Comparison of ENCODE assay signal across 1 cellular context in the genomic region with DNA sequence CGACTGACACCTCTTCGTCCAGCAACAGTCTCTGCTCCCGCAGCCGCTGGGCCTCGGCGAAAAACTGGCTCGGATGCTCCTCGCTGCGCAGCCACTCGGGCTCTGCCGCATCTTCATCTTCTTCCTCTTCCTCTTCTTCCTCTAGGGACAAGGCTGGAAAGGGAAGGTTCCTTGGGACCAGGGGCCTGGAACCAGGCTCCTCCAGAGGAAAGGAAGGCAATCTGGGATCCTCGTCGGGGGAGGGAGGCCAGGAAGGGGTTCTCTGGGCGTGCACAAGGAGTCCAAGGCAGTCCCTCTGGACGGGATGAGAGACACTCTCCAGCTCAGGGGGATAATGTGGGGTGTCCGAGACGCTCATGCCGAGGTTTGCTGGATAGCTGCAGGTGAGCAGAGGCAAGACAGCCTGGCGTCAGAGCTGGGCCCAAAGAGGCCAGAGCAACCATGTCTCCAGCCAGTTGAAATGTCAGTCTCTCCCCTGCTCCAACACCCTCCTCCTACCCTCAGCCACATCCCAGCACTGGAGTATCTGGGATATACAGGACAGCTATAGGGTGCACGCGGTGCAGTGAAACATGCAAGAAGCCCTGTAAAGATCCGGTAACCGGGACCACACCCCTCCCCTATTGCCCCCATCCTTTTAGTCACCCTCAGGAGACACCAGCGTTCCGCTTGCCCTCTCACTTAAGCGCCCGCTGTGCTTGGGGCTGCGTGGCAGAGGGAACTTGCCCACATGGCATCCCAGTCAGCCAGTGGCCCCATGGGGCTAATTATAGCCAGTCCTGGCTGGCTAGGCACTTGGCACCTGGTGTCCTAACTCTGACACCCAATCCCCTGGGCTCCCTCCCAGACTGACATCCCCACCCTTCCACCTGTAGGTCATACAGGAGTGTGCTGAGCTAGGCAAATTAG.
TF ChIP-seq lines count a peak whose summit lies in the region.

A gene with protein sequence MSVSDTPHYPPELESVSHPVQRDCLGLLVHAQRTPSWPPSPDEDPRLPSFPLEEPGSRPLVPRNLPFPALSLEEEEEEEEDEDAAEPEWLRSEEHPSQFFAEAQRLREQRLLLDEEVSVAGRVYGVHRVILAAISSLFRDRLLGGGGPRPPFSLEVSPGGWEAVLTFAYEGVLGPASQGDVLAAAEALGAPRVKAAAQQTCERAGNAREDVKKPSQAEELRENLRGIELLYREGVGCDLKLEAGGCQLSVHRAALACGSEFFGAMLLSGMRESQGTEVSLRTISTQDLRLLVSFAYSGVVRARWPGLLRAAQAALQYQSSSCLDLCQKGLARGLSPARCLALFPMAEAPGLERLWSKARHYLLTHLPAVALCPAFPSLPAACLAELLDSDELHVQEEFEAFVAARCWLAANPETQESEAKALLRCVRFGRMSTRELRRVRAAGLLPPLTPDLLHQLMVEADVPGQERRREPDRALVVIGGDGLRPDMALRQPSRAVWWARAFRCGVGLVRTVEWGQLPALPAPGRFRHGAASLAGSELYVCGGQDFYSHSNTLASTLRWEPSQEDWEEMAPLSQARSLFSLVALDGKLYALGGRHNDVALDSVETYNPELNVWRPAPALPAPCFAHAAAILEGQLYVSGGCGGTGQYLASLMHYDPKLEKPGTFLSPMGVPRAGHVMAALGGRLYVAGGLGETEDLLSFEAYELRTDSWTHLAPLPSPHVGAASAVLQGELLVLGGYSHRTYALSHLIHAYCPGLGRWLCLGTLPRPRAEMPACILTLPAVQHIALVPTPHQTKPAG (minus strand): TSS at position 713 of the 909 bp plus-strand sequence. CDS start 355 bp downstream, at position 358.

TF ChIP-seq in HEK293, 187 proteins besides CTCF, POLR2A, EP300 and RAD21 (continued from another document):
- TF ChIP-seq ZNF416 (tag by site-specific recombination; IDR thresholded peaks at IDR 0.05) (no peak), ZNF792 (tag by site-specific recombination; IDR thresholded peaks at IDR 0.05) (no peak), ZNF624 (tag by site-specific recombination; IDR thresholded peaks at IDR 0.05) (no peak), ZNF121 (tag by site-specific recombination; IDR thresholded peaks at IDR 0.05) (no peak), ZFHX2 (tag by site-specific recombination; conservative IDR thresholded peaks at IDR 0.05) (no peak)
- TF ChIP-seq, protein P1, sequence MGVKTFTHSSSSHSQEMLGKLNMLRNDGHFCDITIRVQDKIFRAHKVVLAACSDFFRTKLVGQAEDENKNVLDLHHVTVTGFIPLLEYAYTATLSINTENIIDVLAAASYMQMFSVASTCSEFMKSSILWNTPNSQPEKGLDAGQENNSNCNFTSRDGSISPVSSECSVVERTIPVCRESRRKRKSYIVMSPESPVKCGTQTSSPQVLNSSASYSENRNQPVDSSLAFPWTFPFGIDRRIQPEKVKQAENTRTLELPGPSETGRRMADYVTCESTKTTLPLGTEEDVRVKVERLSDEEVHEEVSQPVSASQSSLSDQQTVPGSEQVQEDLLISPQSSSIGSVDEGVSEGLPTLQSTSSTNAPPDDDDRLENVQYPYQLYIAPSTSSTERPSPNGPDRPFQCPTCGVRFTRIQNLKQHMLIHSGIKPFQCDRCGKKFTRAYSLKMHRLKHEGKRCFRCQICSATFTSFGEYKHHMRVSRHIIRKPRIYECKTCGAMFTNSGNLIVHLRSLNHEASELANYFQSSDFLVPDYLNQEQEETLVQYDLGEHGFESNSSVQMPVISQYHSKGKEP (tag by site-specific recombination; IDR thresholded peaks at IDR 0.05): no peak
- TF ChIP-seq, protein P2, sequence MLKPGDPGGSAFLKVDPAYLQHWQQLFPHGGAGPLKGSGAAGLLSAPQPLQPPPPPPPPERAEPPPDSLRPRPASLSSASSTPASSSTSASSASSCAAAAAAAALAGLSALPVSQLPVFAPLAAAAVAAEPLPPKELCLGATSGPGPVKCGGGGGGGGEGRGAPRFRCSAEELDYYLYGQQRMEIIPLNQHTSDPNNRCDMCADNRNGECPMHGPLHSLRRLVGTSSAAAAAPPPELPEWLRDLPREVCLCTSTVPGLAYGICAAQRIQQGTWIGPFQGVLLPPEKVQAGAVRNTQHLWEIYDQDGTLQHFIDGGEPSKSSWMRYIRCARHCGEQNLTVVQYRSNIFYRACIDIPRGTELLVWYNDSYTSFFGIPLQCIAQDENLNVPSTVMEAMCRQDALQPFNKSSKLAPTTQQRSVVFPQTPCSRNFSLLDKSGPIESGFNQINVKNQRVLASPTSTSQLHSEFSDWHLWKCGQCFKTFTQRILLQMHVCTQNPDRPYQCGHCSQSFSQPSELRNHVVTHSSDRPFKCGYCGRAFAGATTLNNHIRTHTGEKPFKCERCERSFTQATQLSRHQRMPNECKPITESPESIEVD (tag by site-specific recombination; IDR thresholded peaks at IDR 0.05): no peak
